24 cellular contexts compared by ENCODE assay signal in the genomic region with DNA sequence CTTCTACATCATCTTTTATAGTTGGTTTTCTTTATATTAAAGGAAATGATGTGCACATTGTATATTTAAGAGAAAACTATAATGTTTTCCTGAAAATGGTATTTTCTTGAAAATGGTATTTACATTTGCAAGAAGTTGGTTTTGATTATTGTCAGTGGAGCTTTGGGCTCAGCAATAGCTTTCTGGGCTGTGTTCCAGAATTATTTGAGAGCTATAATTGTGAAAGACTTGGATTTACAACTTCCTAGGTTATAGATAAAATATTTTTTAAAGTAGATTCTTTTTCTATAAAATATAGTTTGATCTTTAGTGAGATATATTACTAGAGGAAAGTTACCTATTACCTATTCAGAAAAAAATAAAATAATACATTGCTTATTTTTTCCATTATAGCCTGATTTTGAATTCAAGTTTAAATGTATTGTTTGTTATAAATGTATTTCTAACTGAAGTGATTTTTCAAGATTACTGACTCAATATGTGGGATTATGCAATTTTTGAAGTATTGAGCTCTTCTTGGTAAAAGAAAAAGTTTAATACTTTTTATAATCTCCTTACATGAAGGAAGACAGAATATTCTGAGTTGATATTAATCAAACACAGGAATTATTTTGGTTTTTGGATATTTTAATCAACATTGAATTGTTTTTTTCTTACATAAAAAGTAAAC.
DNase-seq lines count a peak whose midpoint lies in the region; TF ChIP-seq lines count a peak whose summit lies in the region.
"Had no signal": no experiment of that assay in that cellular context is flagged by ENCODE, and none has a peak within 500 bp of the region (broad histone marks: within the 10 kb centered on the region; RNA-seq: fewer than 3 reads in every experiment).

No MANE protein-coding gene starts in this region.

- in situ Hi-C loops in GM13976 (cut with MboI; ENCODE audit: low sequenced_read_pairs, unreplicated experiment), result no loop called here

- no peaks in the 10 kb centered on the region for H3K27me3 ChIP-seq in adipocyte (replicated peaks; ENCODE audit: control insufficient read depth, insufficient read depth, low read length)
- no peaks in the 10 kb centered on the region for H3K27me3 ChIP-seq in subcutaneous abdominal adipose tissue (ENCODE audit: control insufficient read depth in 5 of 5, insufficient read depth in 4 of 5, low read length in 5 of 5)
- H3K27me3 ChIP-seq in WERI-Rb-1 (ENCODE audit: insufficient read depth, low read depth, severe bottlenecking), result no peaks in the 10 kb centered on the region
- H3K27me3 ChIP-seq: adrenal gland; BLaER1 treated with 17β-estradiol and CSF1 and Interleukin-3, amounts not matched to agents 10 nM and 100 nM; heart left ventricle; right atrium auricular region had no signal

- DNase-seq in DMS 273 (lab: John Stamatoyannopoulos, UW; ENCODE audit: unreplicated experiment) (peak; percentile 22), DMS 273 treated with DMSO at 0.1 percent for 48 hours (lab: John Stamatoyannopoulos, UW) (no peak), adipocyte (ENCODE audit: low read depth) (peak; percentile 89), foreskin fibroblast (peak; percentile 55 to 79), WERI-Rb-1 (no peak), GM13976 (ENCODE audit: low spot score) (no peak)
- no peak for DNase-seq in stimulated activated naive CD4-positive, alpha-beta T cell treated with Interleukin-2 at 50 U/mL for 16 hours (lab: John Stamatoyannopoulos, UW)
- DNase-seq: activated CD4-positive, alpha-beta T cell treated with anti-CD3 and anti-CD28 coated beads for 4 hours; activated effector memory CD4-positive, alpha-beta T cell treated with Interleukin-2 at 50 U/mL for 16 hours; adrenal gland; GF-D8; heart left ventricle; islet precursor cell; NCI-H187 treated with DMSO at 0.1 percent for 48 hours; RPMI8226; stimulated activated naive CD8-positive, alpha-beta T cell treated with anti-CD3 and anti-CD28 coated beads, Interleukin-15, Interleukin-2, amounts not matched to agents 100 U/mL and 50 U/mL, for 24 hours; trophoblast cell had no signal

- H3K4me1 ChIP-seq in adipocyte (ENCODE audit: control insufficient read depth, insufficient read depth, low read length), result peaks cover 57% of the 10 kb centered on the region
- H3K4me1 ChIP-seq in subcutaneous abdominal adipose tissue (ENCODE audit: control insufficient read depth in 5 of 5, insufficient read depth in 5 of 5, low read length in 5 of 5), result peaks cover 0 to 69% (median 57%) of the 10 kb centered on the region in 5 donors
- H3K4me1 ChIP-seq: right atrium auricular region had no signal

- H3K27ac ChIP-seq in subcutaneous abdominal adipose tissue (ENCODE audit: low read depth, low read length), result peak overlapping the region; percentile 63
- H3K27ac ChIP-seq in WERI-Rb-1, result no peak overlapping the region
- H3K27ac ChIP-seq: 22Rv1; BLaER1 treated with 17β-estradiol and CSF1 and Interleukin-3, amounts not matched to agents 10 nM and 100 nM; heart left ventricle; HL-60; right atrium auricular region had no signal

- TF ChIP-seq CTCF in foreskin fibroblast (IDR thresholded peaks at IDR 0.05; ENCODE audit: low read depth, low read length), result no peak
- TF ChIP-seq CTCF in WERI-Rb-1 (IDR thresholded peaks at IDR 0.05; ENCODE audit: low read depth, low read length), result no peak
- TF ChIP-seq CTCF in GM13976 (IDR thresholded peaks at IDR 0.05; ENCODE audit: borderline replicate concordance, control extremely low read depth, extremely low read depth, insufficient read depth, missing control alignments), result no peak

- H3K9me3 ChIP-seq in adipocyte (ENCODE audit: control insufficient read depth, low read length), result no peaks in the 10 kb centered on the region
- H3K9me3 ChIP-seq in subcutaneous abdominal adipose tissue (ENCODE audit: control insufficient read depth in 5 of 5, low read length in 5 of 5), result no peaks in the 10 kb centered on the region
- H3K9me3 ChIP-seq in WERI-Rb-1 (ENCODE audit: severe bottlenecking), result no peaks in the 10 kb centered on the region
- H3K9me3 ChIP-seq: adrenal gland, heart left ventricle, right atrium auricular region had no signal

- H3K4me3 ChIP-seq in adipocyte (ENCODE audit: low read length) (peak overlapping the region; percentile 53), foreskin fibroblast (ENCODE audit: low read depth in 1 of 2, low read length in 2 of 2) (no peak overlapping the region), subcutaneous abdominal adipose tissue (ENCODE audit: low read depth in 1 of 5, low read length in 5 of 5) (no peak overlapping the region), WERI-Rb-1 (ENCODE audit: low read depth, low read length) (no peak overlapping the region)
- H3K4me3 ChIP-seq: adrenal gland; BLaER1 treated with 17β-estradiol and CSF1 and Interleukin-3, amounts not matched to agents 10 nM and 100 nM; GM12878; heart left ventricle; lung; right atrium auricular region had no signal

- H3K36me3 ChIP-seq in adipocyte (ENCODE audit: control insufficient read depth, insufficient read depth, low read length, severe bottlenecking) (no peaks in the 10 kb centered on the region), subcutaneous abdominal adipose tissue (ENCODE audit: control insufficient read depth in 5 of 5, insufficient read depth in 5 of 5, low read length in 5 of 5) (no peaks in the 10 kb centered on the region), WERI-Rb-1 (no peaks in the 10 kb centered on the region)
- H3K36me3 ChIP-seq: adrenal gland; BLaER1 treated with 17β-estradiol and CSF1 and Interleukin-3, amounts not matched to agents 10 nM and 100 nM; heart left ventricle; right atrium auricular region had no signal

- H3K9ac ChIP-seq in adipocyte (ENCODE audit: low read length), result peak overlapping the region; percentile 37
- no peak overlapping the region for H3K9ac ChIP-seq in subcutaneous abdominal adipose tissue (ENCODE audit: low read length in 5 of 5)
- H3K9ac ChIP-seq: BLaER1 treated with 17β-estradiol and CSF1 and Interleukin-3, amounts not matched to agents 10 nM and 100 nM had no signal

Comparison
In these comparisons a context has a peak if more than half of its experiments do, and no peak if none do; other contexts are left out.
1. DNase-seq: peak in DMS 273 (single experiment), adipocyte (single experiment) and foreskin fibroblast (2 of 2); none in DMS 273 treated with DMSO at 0.1 percent for 48 hours (single experiment), WERI-Rb-1 (single experiment), stimulated activated naive CD4-positive, alpha-beta T cell treated with Interleukin-2 at 50 U/mL for 16 hours (single experiment) and GM13976 (single experiment).